9 cellular contexts compared by ENCODE assay signal in genomic region chr9:93116049-93116961, GRCh38. TPM values are rescaled to one million over a fixed set of nuclear protein-coding genes. Genes with fewer than 3 reads are reported as not detected.
A peak's percentile ranks its signal among the peaks of the same experiment; 100 is the strongest.
DNase-seq lines count a peak whose midpoint lies in the region; ATAC-seq and TF ChIP-seq lines count a peak whose summit lies in the region.
"Had no signal": no experiment of that assay in that cellular context is flagged by ENCODE, and none has a peak within 500 bp of the region (broad histone marks: within the 10 kb centered on the region; RNA-seq: fewer than 3 reads in every experiment).

No MANE protein-coding gene starts in this region.

- H4K20me1 ChIP-seq in neural progenitor cell (ENCODE audit: low read depth), result no peaks in the 10 kb centered on the region

- H3K27me3 ChIP-seq in HL-60 (ENCODE audit: insufficient read depth, poor library complexity, severe bottlenecking), result no peaks in the 10 kb centered on the region
- no peaks in the 10 kb centered on the region for H3K27me3 ChIP-seq in subcutaneous abdominal adipose tissue (ENCODE audit: control insufficient read depth in 5 of 5, insufficient read depth in 4 of 5, low read length in 5 of 5)
- H3K27me3 ChIP-seq in neural progenitor cell, result no peaks in the 10 kb centered on the region

- H3K27me3 Mint-ChIP-seq in neural progenitor cell (ENCODE audit: insufficient read depth, low read depth), result peaks cover 3% of the 10 kb centered on the region

- ATAC-seq in GM18520 (IDR thresholded peaks at IDR 0.05; ENCODE audit: unreplicated experiment) (no peak), GM21381 (IDR thresholded peaks at IDR 0.05; ENCODE audit: unreplicated experiment) (no peak)

- H3K36me3 ChIP-seq in subcutaneous abdominal adipose tissue (ENCODE audit: control insufficient read depth in 5 of 5, insufficient read depth in 5 of 5, low read length in 5 of 5) (peaks cover 0 to 34% (median 29%) of the 10 kb centered on the region in 5 donors), neural progenitor cell (no peaks in the 10 kb centered on the region)

- peaks cover 4% of the 10 kb centered on the region for H3K4me1 Mint-ChIP-seq in neural progenitor cell

- H3K4me1 ChIP-seq in subcutaneous abdominal adipose tissue (ENCODE audit: control insufficient read depth in 5 of 5, insufficient read depth in 5 of 5, low read length in 5 of 5) (peaks cover 6 to 52% (median 26%) of the 10 kb centered on the region in 5 donors), neural progenitor cell (no peaks in the 10 kb centered on the region)

- H3K4me3 ChIP-seq in HL-60 (replicated peaks; ENCODE audit: insufficient read depth, low read length) (no peak overlapping the region), subcutaneous abdominal adipose tissue (ENCODE audit: low read depth in 1 of 5, low read length in 5 of 5) (peak overlapping the region in 2 of 5 donors; percentile 20 to 34), neural progenitor cell (no peak overlapping the region)

- no peak overlapping the region for H3K4me3 Mint-ChIP-seq in neural progenitor cell

- no peak overlapping the region for H3K4me2 ChIP-seq in neural progenitor cell

- no peaks in the 10 kb centered on the region for H3F3A ChIP-seq in neural progenitor cell (ENCODE audit: low read depth)

- H3K27ac ChIP-seq in HL-60 (replicated peaks) (peak overlapping the region; percentile 70), adipose tissue (ENCODE audit: low read depth, low read length) (peak overlapping the region; percentile 14), subcutaneous abdominal adipose tissue (ENCODE audit: low read depth, low read length) (peak overlapping the region; percentile 30), neural progenitor cell (no peak overlapping the region)

- H3K36me3 Mint-ChIP-seq in neural progenitor cell, result no peaks in the 10 kb centered on the region

- no peaks in the 10 kb centered on the region for H3K79me2 ChIP-seq in neural progenitor cell (ENCODE audit: low read depth)

- H3K9me3 Mint-ChIP-seq in neural progenitor cell, result no peaks in the 10 kb centered on the region

- H3K9me3 ChIP-seq in subcutaneous abdominal adipose tissue (ENCODE audit: control insufficient read depth in 5 of 5, low read length in 5 of 5) (no peaks in the 10 kb centered on the region), neural progenitor cell (ENCODE audit: low read depth) (no peaks in the 10 kb centered on the region)

- H2AFZ ChIP-seq in neural progenitor cell (replicated peaks), result no peak overlapping the region

- H3K9ac ChIP-seq in subcutaneous abdominal adipose tissue (ENCODE audit: low read length in 5 of 5) (peak overlapping the region in 1 of 5 donors; percentile 3), neural progenitor cell (no peak overlapping the region)

- WGBS in adipose tissue, 3 donors, result 54 to 69% (median 54%) methylated on average over 17 of the region's 17 CpGs

- no peak for TF ChIP-seq CTCF in HL-60 (IDR thresholded peaks at IDR 0.05; ENCODE audit: insufficient read depth, low read length)
- no peak for TF ChIP-seq CTCF in neural progenitor cell (IDR thresholded peaks at IDR 0.05)

- no peak overlapping the region for H3K27ac Mint-ChIP-seq in neural progenitor cell

- DNase-seq in HL-60 (ENCODE audit: low read depth in 1 of 2, low spot score in 1 of 2), result peak; percentile 83 to 93
- peak; percentile 49 for DNase-seq in islet precursor cell
- no peak for DNase-seq in stimulated activated naive CD4-positive, alpha-beta T cell (lab: John Stamatoyannopoulos, UW)
- DNase-seq in neural progenitor cell (ENCODE audit: low spot score), result no peak
- DNase-seq: activated CD4-positive, CD25-positive, alpha-beta regulatory T cell treated with anti-CD3 and anti-CD28 coated beads, Interleukin-2, amount 50 U/mL, for 72 hours had no signal

RNA-seq across cellular contexts. Expression of gene NINJ1, which starts 17.7 kb away (rescaled TPM):
- polyA plus RNA-seq in adipose tissue, result 100 to 1,000 TPM in 1 of 3 donors, 10 to 100 TPM in 2; 22.3 to 100 (median 82.1) TPM
- 3.9 and 27.3 TPM in 2 replicates for total RNA-seq in neural progenitor cell (ENCODE audit: low replicate concordance)

RNA-seq across cellular contexts. Expression of gene CARD19, which starts 20.3 kb away (rescaled TPM):
- polyA plus RNA-seq in adipose tissue, result 10 to 100 TPM; 12.5 to 43.7 (median 26.3) TPM
- 12.3 and 33.4 TPM in 2 replicates for total RNA-seq in neural progenitor cell (ENCODE audit: low replicate concordance)

RNA-seq across cellular contexts. Expression of gene SUSD3, which starts 57.8 kb away (rescaled TPM):
- polyA plus RNA-seq in adipose tissue, result 1 to 10 TPM in 2 of 3 donors, under 1 TPM in 1; 0.93 to 4.8 (median 2.5) TPM
- 1.8 TPM in 1 of 2 replicates, not detected in the other for total RNA-seq in neural progenitor cell (ENCODE audit: low replicate concordance)

Comparison
In these comparisons a context has a peak if more than half of its experiments do, and no peak if none do; other contexts are left out.
1. DNase-seq: peak in HL-60 (2 of 2) and islet precursor cell (single experiment); none in stimulated activated naive CD4-positive, alpha-beta T cell (0 of 6) and neural progenitor cell (single experiment).